ENCODE assay signal across 35 cellular contexts in genomic region chr7:66164356-66164755, GRCh38.
"Had no signal": no experiment of that assay in that cellular context is flagged by ENCODE, and none has a peak within 500 bp of the region (broad histone marks: within the 10 kb centered on the region; RNA-seq: fewer than 3 reads in every experiment).

No MANE protein-coding gene starts in this region.

- H3K9me3 Mint-ChIP-seq: activated CD4-positive, alpha-beta T cell treated with anti-CD3 and anti-CD28 coated beads, Interleukin-2, amount 10 ng/mL, durations not matched to agents 24 days and 14 days; activated naive CD4-positive, alpha-beta T cell treated with anti-CD3 and anti-CD28 coated beads for 36 hours; activated naive CD4-positive, alpha-beta T cell treated with anti-CD3 and anti-CD28 coated beads, Interleukin-2, amount 50 U/mL, for 72 hours; activated naive CD8-positive, alpha-beta T cell treated with anti-CD3 and anti-CD28 coated beads for 36 hours; activated T-cell treated with anti-CD3 and anti-CD28 coated beads, Interleukin-2, amount 50 U/mL, for 72 hours; activated T-helper 1 cell treated with anti-CD3 and anti-CD28 coated beads, Interleukin-12 subunit alpha, Interleukin-12 subunit beta, Interleukin-2, Interleukin-4 antibody, amounts not matched to agents 30 ng/mL and 10 ng/mL and 1 ng/mL, durations not matched to agents 14 hours and 24 hours and 36 hours; activated T-helper 17 cell treated with anti-CD3 and anti-CD28 coated beads, Interleukin-2, amount 50 U/mL, for 72 hours; T-helper 1 cell treated with Interleukin-12 subunit alpha and Interleukin-12 subunit beta and Interleukin-4 antibody, amounts not matched to agents 30 μg/mL and 1 μg/mL, for 36 hours; T-helper 2 cell treated with Interferon-gamma antibody and Interleukin-4, amounts not matched to agents 5 μg/mL and 100 μg/mL, for 36 hours had no signal

- H3K27me3 ChIP-seq: adrenal gland, body of pancreas, brain microvascular endothelial cell, breast epithelium had no signal

- H3K4me1 ChIP-seq: body of pancreas, breast epithelium had no signal

- H3K27me3 Mint-ChIP-seq: activated B cell treated with CpG ODN at 0.5 μM for 24 hours; activated CD4-positive, alpha-beta memory T cell treated with anti-CD3 and anti-CD28 coated beads for 36 hours; activated CD4-positive, alpha-beta T cell treated with anti-CD3 and anti-CD28 coated beads, Interleukin-2, amount 10 ng/mL, durations not matched to agents 24 days and 14 days; activated CD8-positive, alpha-beta T cell treated with anti-CD3 and anti-CD28 coated beads for 36 hours; activated naive CD8-positive, alpha-beta T cell treated with anti-CD3 and anti-CD28 coated beads for 36 hours; activated T-helper 17 cell treated with anti-CD3 and anti-CD28 coated beads, Interleukin-2, amount 50 U/mL, for 72 hours had no signal

- H3K36me3 ChIP-seq: adrenal gland, brain microvascular endothelial cell, breast epithelium had no signal

- H3K9me3 ChIP-seq: adrenal gland, body of pancreas had no signal

- DNase-seq: activated B cell treated with CpG ODN at 0.5 μM for 24 hours; activated CD4-positive, alpha-beta memory T cell treated with anti-CD3 and anti-CD28 coated beads for 36 hours; activated CD4-positive, alpha-beta T cell treated with anti-CD3 and anti-CD28 coated beads for 4 hours; activated CD4-positive, alpha-beta T cell treated with anti-CD3 and anti-CD28 coated beads, Interleukin-2, amount 10 ng/mL, durations not matched to agents 24 days and 14 days; activated CD4-positive, alpha-beta T cell treated with anti-CD3 and anti-CD28 coated beads, Interleukin-2, amount 50 U/mL, for 1 hour; activated CD4-positive, alpha-beta T cell treated with anti-CD3 and anti-CD28 coated beads, Interleukin-2, amount 50 U/mL, for 4 hours; activated CD4-positive, CD25-positive, alpha-beta regulatory T cell treated with anti-CD3 and anti-CD28 coated beads, Interleukin-2, amount 50 U/mL, for 72 hours; activated CD8-positive, alpha-beta memory T cell treated with anti-CD3 and anti-CD28 coated beads, Interleukin-2, amount 50 U/mL, for 4 hours; activated CD8-positive, alpha-beta T cell treated with anti-CD3 and anti-CD28 coated beads for 36 hours; activated effector memory CD4-positive, alpha-beta T cell treated with anti-CD3 and anti-CD28 coated beads, Interleukin-2, amount 50 U/mL, for 16 hours; activated gamma-delta T cell treated with Interleukin-2 at 50 U/mL for 16 hours; activated naive CD4-positive, alpha-beta T cell; activated naive CD4-positive, alpha-beta T cell treated with anti-CD3 and anti-CD28 coated beads for 36 hours; activated naive CD4-positive, alpha-beta T cell treated with anti-CD3 and anti-CD28 coated beads, Interleukin-2, amount 50 U/mL, for 16 hours; activated naive CD8-positive, alpha-beta T cell treated with anti-CD3 and anti-CD28 coated beads for 36 hours; activated T-cell treated with anti-CD3 and anti-CD28 coated beads for 4 hours; activated T-cell treated with anti-CD3 and anti-CD28 coated beads, Interleukin-2, amount 50 U/mL, for 1 hour; activated T-cell treated with anti-CD3 and anti-CD28 coated beads, Interleukin-2, amount 50 U/mL, for 4 hours; activated T-cell treated with anti-CD3 and anti-CD28 coated beads, Interleukin-2, amount 50 U/mL, for 72 hours; adrenal gland; amniotic stem cell; aorta; body of pancreas; brain microvascular endothelial cell; central memory CD4-positive, alpha-beta T cell; T-helper 1 cell; T-helper 2 cell; T-helper 9 cell had no signal

- ATAC-seq: activated CD8-positive, alpha-beta T cell treated with anti-CD3 and anti-CD28 coated beads for 36 hours; activated naive CD4-positive, alpha-beta T cell treated with anti-CD3 and anti-CD28 coated beads, Interleukin-2, amount 50 U/mL, for 72 hours; activated T-cell treated with anti-CD3 and anti-CD28 coated beads, Interleukin-2, amount 50 U/mL, for 4 hours; activated T-cell treated with anti-CD3 and anti-CD28 coated beads, Interleukin-2, amount 50 U/mL, for 72 hours; activated T-helper 17 cell treated with anti-CD3 and anti-CD28 coated beads, Interleukin-2, amount 50 U/mL, for 72 hours; body of pancreas had no signal

- H3K36me3 Mint-ChIP-seq: activated naive CD4-positive, alpha-beta T cell treated with anti-CD3 and anti-CD28 coated beads, Interleukin-2, amount 50 U/mL, for 72 hours had no signal

- H3K4me3 Mint-ChIP-seq: activated B cell treated with CpG ODN at 0.5 μM for 24 hours; activated CD4-positive, alpha-beta memory T cell treated with anti-CD3 and anti-CD28 coated beads for 36 hours; activated CD4-positive, alpha-beta T cell treated with anti-CD3 and anti-CD28 coated beads, Interleukin-2, amount 10 ng/mL, durations not matched to agents 24 days and 14 days; activated CD8-positive, alpha-beta T cell treated with anti-CD3 and anti-CD28 coated beads for 36 hours; activated naive CD4-positive, alpha-beta T cell treated with anti-CD3 and anti-CD28 coated beads for 36 hours; activated naive CD8-positive, alpha-beta T cell treated with anti-CD3 and anti-CD28 coated beads for 36 hours; activated T-cell treated with anti-CD3 and anti-CD28 coated beads, Interleukin-2, amount 50 U/mL, for 4 hours; activated T-cell treated with anti-CD3 and anti-CD28 coated beads, Interleukin-2, amount 50 U/mL, for 72 hours; activated T-helper 1 cell treated with anti-CD3 and anti-CD28 coated beads, Interleukin-12 subunit alpha, Interleukin-12 subunit beta, Interleukin-2, Interleukin-4 antibody, amounts not matched to agents 30 ng/mL and 10 ng/mL and 1 ng/mL, durations not matched to agents 14 hours and 24 hours and 36 hours; activated T-helper 17 cell treated with anti-CD3 and anti-CD28 coated beads, Interleukin-2, amount 50 U/mL, for 72 hours; T-helper 1 cell treated with Interleukin-12 subunit alpha and Interleukin-12 subunit beta and Interleukin-4 antibody, amounts not matched to agents 30 μg/mL and 1 μg/mL, for 36 hours; T-helper 2 cell treated with Interferon-gamma antibody and Interleukin-4, amounts not matched to agents 5 μg/mL and 100 μg/mL, for 36 hours had no signal

- H3K27ac ChIP-seq: adrenal gland, body of pancreas, brain microvascular endothelial cell, breast epithelium, VCaP had no signal

- H3K4me1 Mint-ChIP-seq: activated B cell treated with CpG ODN at 0.5 μM for 24 hours; activated CD4-positive, alpha-beta T cell treated with anti-CD3 and anti-CD28 coated beads, Interleukin-2, amount 10 ng/mL, durations not matched to agents 24 days and 14 days; activated T-helper 17 cell treated with anti-CD3 and anti-CD28 coated beads, Interleukin-2, amount 50 U/mL, for 72 hours had no signal

- H3K4me3 ChIP-seq: adrenal gland, body of pancreas, breast epithelium had no signal

- H3K27ac Mint-ChIP-seq: activated B cell treated with CpG ODN at 0.5 μM for 24 hours; activated CD4-positive, alpha-beta memory T cell treated with anti-CD3 and anti-CD28 coated beads for 36 hours; activated CD4-positive, alpha-beta T cell treated with anti-CD3 and anti-CD28 coated beads, Interleukin-2, amount 10 ng/mL, durations not matched to agents 24 days and 14 days; activated CD8-positive, alpha-beta T cell treated with anti-CD3 and anti-CD28 coated beads for 36 hours; activated naive CD4-positive, alpha-beta T cell treated with anti-CD3 and anti-CD28 coated beads for 36 hours; activated naive CD4-positive, alpha-beta T cell treated with anti-CD3 and anti-CD28 coated beads, Interleukin-2, amount 50 U/mL, for 72 hours; activated naive CD8-positive, alpha-beta T cell treated with anti-CD3 and anti-CD28 coated beads for 36 hours; activated T-cell treated with anti-CD3 and anti-CD28 coated beads, Interleukin-2, amount 50 U/mL, for 72 hours; activated T-helper 1 cell treated with anti-CD3 and anti-CD28 coated beads, Interleukin-12 subunit alpha, Interleukin-12 subunit beta, Interleukin-2, Interleukin-4 antibody, amounts not matched to agents 30 ng/mL and 10 ng/mL and 1 ng/mL, durations not matched to agents 14 hours and 24 hours and 36 hours; activated T-helper 17 cell treated with anti-CD3 and anti-CD28 coated beads, Interleukin-2, amount 50 U/mL, for 72 hours; T-helper 1 cell treated with Interleukin-12 subunit alpha and Interleukin-12 subunit beta and Interleukin-4 antibody, amounts not matched to agents 30 μg/mL and 1 μg/mL, for 36 hours; T-helper 2 cell treated with Interferon-gamma antibody and Interleukin-4, amounts not matched to agents 5 μg/mL and 100 μg/mL, for 36 hours had no signal
